ENCODE assay signal across 36 cellular contexts in the genomic region with DNA sequence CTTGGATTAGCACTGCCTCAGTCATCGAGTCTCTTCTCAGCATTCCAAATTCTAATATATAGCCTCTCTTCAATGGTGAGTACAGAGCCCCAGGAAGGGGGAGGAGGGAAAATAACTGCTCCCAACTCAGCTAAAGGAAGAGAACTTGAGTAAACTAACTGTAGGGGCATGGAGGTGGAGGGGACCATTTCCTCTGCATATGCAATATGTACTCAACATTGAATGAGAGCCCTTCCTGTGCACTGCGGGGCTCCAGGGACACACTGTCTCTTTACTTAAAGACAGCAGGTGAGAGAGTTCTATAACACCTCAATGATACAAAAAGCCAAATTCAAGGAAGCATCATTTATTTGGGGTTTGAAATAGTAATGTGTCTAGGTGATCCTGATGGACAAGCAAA.
A peak's percentile ranks its signal among the peaks of the same experiment; 100 is the strongest.
DNase-seq lines count a peak whose midpoint lies in the region; ATAC-seq, FAIRE-seq and TF ChIP-seq lines count a peak whose summit lies in the region.
"Had no signal": no experiment of that assay in that cellular context is flagged by ENCODE, and none has a peak within 500 bp of the region (broad histone marks: within the 10 kb centered on the region; RNA-seq: fewer than 3 reads in every experiment).

No MANE protein-coding gene starts in this region.

- no peak overlapping the region for H2BK15ac ChIP-seq in mesendoderm (replicated peaks; ENCODE audit: low read depth)

- no peak overlapping the region for H3K56ac ChIP-seq in mesendoderm (ENCODE audit: low read length)

- H3K4me1 ChIP-seq in endodermal cell (ENCODE audit: control insufficient read depth, insufficient read depth, low read length) = peaks cover 10% of the 10 kb centered on the region
- H3K4me1 ChIP-seq in mesendoderm (ENCODE audit: control insufficient read depth, low read depth, low read length) = peaks cover 20% of the 10 kb centered on the region

- no peak for FAIRE-seq in urothelium cell line (lab: Jason Lieb, UNC)
- FAIRE-seq: islet of Langerhans had no signal

- TF ChIP-seq CTCF in endodermal cell (conservative IDR thresholded peaks at IDR 0.05) = no peak

- H3K27me3 ChIP-seq in endodermal cell (ENCODE audit: control insufficient read depth, insufficient read depth, low read length, poor library complexity, severe bottlenecking) = no peaks in the 10 kb centered on the region
- no peaks in the 10 kb centered on the region for H3K27me3 ChIP-seq in mesendoderm (ENCODE audit: insufficient read depth, low read length, poor library complexity)
- H3K27me3 ChIP-seq: BLaER1 treated with 17β-estradiol and CSF1 and Interleukin-3, amounts not matched to agents 10 nM and 100 nM; body of pancreas; dorsolateral prefrontal cortex; gastrocnemius medialis; neural progenitor cell; SJCRH30; testis had no signal

- H3K23ac ChIP-seq in mesendoderm (ENCODE audit: low read length) = peak overlapping the region; percentile 34

- no peak overlapping the region for H3K4ac ChIP-seq in mesendoderm (ENCODE audit: low read depth, low read length)

- no peak for ATAC-seq in HG03432 (IDR thresholded peaks at IDR 0.05; ENCODE audit: unreplicated experiment)
- ATAC-seq: activated T-helper 17 cell treated with anti-CD3 and anti-CD28 coated beads, Interleukin-2, amount 50 U/mL, for 72 hours; body of pancreas; gastrocnemius medialis; right cardiac atrium; stimulated activated naive CD8-positive, alpha-beta T cell treated with anti-CD3 and anti-CD28 coated beads, Interleukin-15, Interleukin-2, amounts not matched to agents 100 U/mL and 50 U/mL, for 24 hours had no signal

- 52% methylated on average over 2 of the region's 2 CpGs; no CpG with 5 or more reads in 1 of the 2 experiments for WGBS in endodermal cell (ENCODE audit: insufficient coverage in 1 of 2, insufficient read length in 1 of 2), 2 experiments
- no CpG with 5 or more reads among the region's 2 CpGs for WGBS in mesendoderm (ENCODE audit: extremely low coverage, insufficient coverage, low lambda C conversion rate)

- DNase-seq in DMS153 (lab: John Stamatoyannopoulos, UW) = peak; percentile 46
- DNase-seq in DMS153 treated with DMSO at 0.1 percent for 48 hours (lab: John Stamatoyannopoulos, UW; ENCODE audit: unreplicated experiment) = no peak
- peak; percentile 4 for DNase-seq in NCI-H146 treated with DMSO at 0.1 percent for 48 hours (lab: John Stamatoyannopoulos, UW; ENCODE audit: unreplicated experiment)
- peak; percentile 64 for DNase-seq in endodermal cell
- DNase-seq in mesendoderm = peak; percentile 42
- no peak for DNase-seq in stimulated activated CD4-positive, alpha-beta T cell treated with anti-CD3 and anti-CD28 coated beads, Interleukin-12 subunit alpha, Interleukin-12 subunit beta, amount 100 ng/mL, for 4 hours
- DNase-seq in urothelium cell line (ENCODE audit: low spot score) = no peak
- DNase-seq: activated CD4-positive, alpha-beta T cell treated with anti-CD3 and anti-CD28 coated beads for 48 hours; activated naive CD4-positive, alpha-beta T cell treated with anti-CD3 and anti-CD28 coated beads, Interleukin-2, amount 50 U/mL, for 16 hours; body of pancreas; DMS79; dorsolateral prefrontal cortex; gastrocnemius medialis; GF-D8; GOT3; left ventricle myocardium inferior; NCI-H1048; NCI-H1930; NCI-H2227 treated with DMSO at 0.1 percent for 48 hours; NCI-H82; right cardiac atrium; SJCRH30; stimulated activated CD4-positive, alpha-beta T cell treated with anti-CD3 and anti-CD28 coated beads, Interleukin-1b, Interleukin-23, amount 100 ng/mL, for 48 hours; stimulated activated naive CD8-positive, alpha-beta T cell treated with anti-CD3 and anti-CD28 coated beads, Interleukin-15, Interleukin-2, amounts not matched to agents 100 U/mL and 50 U/mL, for 24 hours; SW 1271; T-helper 9 cell; testis; WERI-Rb-1 had no signal

- no peak overlapping the region for H3K4me2 ChIP-seq in mesendoderm (ENCODE audit: low read length)
- H3K4me2 ChIP-seq: neural progenitor cell, smooth muscle cell had no signal

- H2BK5ac ChIP-seq in mesendoderm (ENCODE audit: low read length) = no peak overlapping the region

- H3K36me3 ChIP-seq in endodermal cell (ENCODE audit: control insufficient read depth, insufficient read depth, low read length) (peaks cover under 1% of the 10 kb centered on the region), mesendoderm (ENCODE audit: control insufficient read depth, insufficient read depth, low read length) (no peaks in the 10 kb centered on the region)
- H3K36me3 ChIP-seq: gastrocnemius medialis, left ventricle myocardium inferior, neural progenitor cell, SJCRH30, WERI-Rb-1 had no signal

- H3K9ac ChIP-seq in endodermal cell (ENCODE audit: extremely low read depth, low read length, poor library complexity, severe bottlenecking) (no peak overlapping the region), mesendoderm (ENCODE audit: low read length) (no peak overlapping the region)
- H3K9ac ChIP-seq: BLaER1 treated with 17β-estradiol and CSF1 and Interleukin-3, amounts not matched to agents 10 nM and 100 nM; neural progenitor cell had no signal

- H2BK120ac ChIP-seq in mesendoderm (ENCODE audit: low read depth, low read length) = peak overlapping the region; percentile 78

- H3K18ac ChIP-seq in mesendoderm (ENCODE audit: low read length) = no peak overlapping the region

- H3K27ac ChIP-seq in endodermal cell (ENCODE audit: low read depth, low read length) (no peak overlapping the region), mesendoderm (ENCODE audit: low read depth, low read length) (peak overlapping the region; percentile 45)
- H3K27ac ChIP-seq: 22Rv1; BLaER1 treated with 17β-estradiol and CSF1 and Interleukin-3, amounts not matched to agents 10 nM and 100 nM; body of pancreas; dorsolateral prefrontal cortex; gastrocnemius medialis; HL-60; left ventricle myocardium inferior; neural progenitor cell; SJCRH30; testis; WERI-Rb-1 had no signal

- H3K79me1 ChIP-seq in mesendoderm (ENCODE audit: low read length) = peaks cover 18% of the 10 kb centered on the region

- no peaks in the 10 kb centered on the region for H3K9me3 ChIP-seq in endodermal cell (ENCODE audit: control insufficient read depth, low read length)
- H3K9me3 ChIP-seq: BLaER1 treated with 17β-estradiol and CSF1 and Interleukin-3, amounts not matched to agents 10 nM and 100 nM; body of pancreas; gastrocnemius medialis; left ventricle myocardium inferior; SJCRH30; testis had no signal

- no peaks in the 10 kb centered on the region for H3K27me3 Mint-ChIP-seq in endodermal cell (ENCODE audit: insufficient read depth)
- H3K27me3 Mint-ChIP-seq: activated T-helper 17 cell treated with anti-CD3 and anti-CD28 coated beads, Interleukin-2, amount 50 U/mL, for 72 hours had no signal

- no peak overlapping the region for H3K4me3 Mint-ChIP-seq in endodermal cell
- H3K4me3 Mint-ChIP-seq: activated T-helper 17 cell treated with anti-CD3 and anti-CD28 coated beads, Interleukin-2, amount 50 U/mL, for 72 hours; neural progenitor cell had no signal

- H4K5ac ChIP-seq in mesendoderm (ENCODE audit: low read length) = no peak overlapping the region

- no peaks in the 10 kb centered on the region for H3K9me3 Mint-ChIP-seq in endodermal cell
- H3K9me3 Mint-ChIP-seq: activated T-helper 17 cell treated with anti-CD3 and anti-CD28 coated beads, Interleukin-2, amount 50 U/mL, for 72 hours; neural progenitor cell had no signal

- peak overlapping the region; percentile 59 for H3K27ac Mint-ChIP-seq in endodermal cell
- H3K27ac Mint-ChIP-seq: neural progenitor cell had no signal

- H4K8ac ChIP-seq in mesendoderm (ENCODE audit: low read depth, low read length) = no peak overlapping the region

- H2AK5ac ChIP-seq in mesendoderm (ENCODE audit: low read length) = no peak overlapping the region

- H3K36me3 Mint-ChIP-seq in endodermal cell (ENCODE audit: low read depth) = no peaks in the 10 kb centered on the region

- peaks cover 30% of the 10 kb centered on the region for H3K79me2 ChIP-seq in mesendoderm (ENCODE audit: control insufficient read depth, insufficient read depth, low read length)

- peaks cover 45% of the 10 kb centered on the region for H3K4me1 Mint-ChIP-seq in endodermal cell

- H3K4me3 ChIP-seq in endodermal cell (ENCODE audit: low read length) = no peak overlapping the region
- no peak overlapping the region for H3K4me3 ChIP-seq in mesendoderm (ENCODE audit: low read length)
- H3K4me3 ChIP-seq: BLaER1 treated with 17β-estradiol and CSF1 and Interleukin-3, amounts not matched to agents 10 nM and 100 nM; body of pancreas; dorsolateral prefrontal cortex; gastrocnemius medialis; left ventricle myocardium inferior; neural progenitor cell; SJCRH30; smooth muscle cell; testis had no signal

Comparison
In these comparisons a context has a peak if more than half of its experiments do, and no peak if none do; other contexts are left out.
1. DNase-seq: peak in DMS153 (single experiment), NCI-H146 treated with DMSO at 0.1 percent for 48 hours (single experiment), endodermal cell (single experiment) and mesendoderm (single experiment); none in DMS153 treated with DMSO at 0.1 percent for 48 hours (single experiment), stimulated activated CD4-positive, alpha-beta T cell treated with anti-CD3 and anti-CD28 coated beads, Interleukin-12 subunit alpha, Interleukin-12 subunit beta, amount 100 ng/mL, for 4 hours (single experiment) and urothelium cell line (single experiment).